In the genomic region with DNA sequence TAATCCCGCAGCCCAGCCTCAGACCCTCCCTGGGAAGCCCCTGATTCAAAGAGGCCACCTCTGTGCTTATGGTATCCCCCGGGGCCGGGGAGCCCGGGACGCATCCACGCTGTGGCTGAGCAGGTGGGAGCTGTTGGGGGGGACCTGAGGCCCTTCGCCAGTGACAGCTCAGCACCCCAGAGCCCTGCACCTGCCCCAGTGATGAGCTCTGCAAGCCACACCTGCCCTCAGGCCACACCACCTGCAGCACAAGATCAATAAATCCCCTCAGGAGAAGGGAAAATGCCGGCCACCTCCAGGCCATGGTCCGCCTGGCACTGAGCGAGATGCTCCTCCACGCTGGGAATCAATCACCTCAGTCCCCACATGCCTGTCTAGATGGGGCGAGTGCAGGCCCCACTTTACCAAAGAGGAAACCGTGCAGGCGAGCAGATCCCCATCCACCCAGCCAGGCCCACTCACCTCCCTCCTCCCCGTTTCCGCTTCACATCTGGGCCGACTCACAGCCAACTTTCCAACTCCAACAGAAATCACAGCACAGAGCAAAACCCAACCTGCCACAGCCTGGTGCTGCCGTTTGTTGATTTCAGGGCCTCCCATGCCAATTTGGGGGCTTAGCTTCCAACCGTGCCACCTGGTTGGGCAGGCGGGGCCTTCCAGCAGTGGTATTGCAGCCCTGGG, we compare ENCODE assay signal across 8 cellular contexts. TPM values are rescaled to one million over a fixed set of nuclear protein-coding genes. Genes with fewer than 3 reads are reported as not detected.
A peak's percentile ranks its signal among the peaks of the same experiment; 100 is the strongest.
DNase-seq lines count a peak whose midpoint lies in the region; ATAC-seq and TF ChIP-seq lines count a peak whose summit lies in the region.

No MANE protein-coding gene starts in this region.

- no peak overlapping the region for H2BK120ac ChIP-seq in trophoblast cell (ENCODE audit: insufficient read depth, low read length, poor library complexity)

- H3K9me3 ChIP-seq in colonic mucosa (no peaks in the 10 kb centered on the region), trophoblast cell (ENCODE audit: insufficient read depth, low read depth, low read length) (no peaks in the 10 kb centered on the region)

- intact Hi-C loops in colonic mucosa (cut with DNase I), result no loop called here

- no peak overlapping the region for H3K4ac ChIP-seq in trophoblast cell (ENCODE audit: low read depth, low read length)

- H3K4me3 ChIP-seq in colonic mucosa (peak overlapping the region; percentile 39), trophoblast cell (ENCODE audit: low read depth, low read length) (no peak overlapping the region)

- no peaks in the 10 kb centered on the region for H3K79me1 ChIP-seq in trophoblast cell (ENCODE audit: low read length)

- H3K4me1 ChIP-seq in colonic mucosa (no peaks in the 10 kb centered on the region), trophoblast cell (ENCODE audit: control insufficient read depth in 1 of 2, insufficient read depth in 2 of 2, low read length in 2 of 2) (peaks cover 0 to 3% of the 10 kb centered on the region in 2 experiments)

- TF ChIP-seq POLR2A in GM18951 (IDR thresholded peaks at IDR 0.05; ENCODE audit: extremely low read depth, insufficient read depth, insufficient read length), result peak; percentile 53

- ATAC-seq in HG02642 (IDR thresholded peaks at IDR 0.05; ENCODE audit: poor library complexity, unreplicated experiment), result no peak
- no peak for ATAC-seq in HG03139 (IDR thresholded peaks at IDR 0.05; ENCODE audit: unreplicated experiment)

- peak overlapping the region; percentile 82 for H3K27ac ChIP-seq in colonic mucosa
- no peak overlapping the region for H3K27ac ChIP-seq in trophoblast cell (ENCODE audit: low read depth, low read length)

- peaks cover 2% of the 10 kb centered on the region for H3K79me2 ChIP-seq in trophoblast cell (ENCODE audit: control insufficient read depth, insufficient read depth, low read length, poor library complexity)

- DNase-seq in T-helper 2 cell, result peak; percentile 34 to 91 (median 59)
- DNase-seq in colonic mucosa, result no peak
- peak; percentile 61 for DNase-seq in stimulated activated CD4-positive, alpha-beta T cell treated with anti-CD3 and anti-CD28 coated beads, Interleukin-4, amount 100 ng/mL, for 1 hour
- DNase-seq in trophoblast cell, result no peak
- DNase-seq in ecto neural progenitor cell (ENCODE audit: low spot score), result no peak

- H4K91ac ChIP-seq in trophoblast cell (ENCODE audit: low read depth, low read length), result no peak overlapping the region

- H2BK12ac ChIP-seq in trophoblast cell (ENCODE audit: low read length), result no peak overlapping the region

- H3K27me3 ChIP-seq in colonic mucosa (no peaks in the 10 kb centered on the region), trophoblast cell (ENCODE audit: insufficient read depth, low read length) (no peaks in the 10 kb centered on the region)

- H3K18ac ChIP-seq in trophoblast cell (ENCODE audit: low read length), result no peak overlapping the region

- H3K36me3 ChIP-seq in colonic mucosa, result peaks cover 14% of the 10 kb centered on the region
- H3K36me3 ChIP-seq in trophoblast cell (ENCODE audit: control insufficient read depth in 1 of 2, insufficient read depth in 2 of 2, low read length in 2 of 2), result peaks cover 38 to 49% of the 10 kb centered on the region in 2 experiments

- H3K9ac ChIP-seq in colonic mucosa (ENCODE audit: low read depth in 2 of 2, low read length in 2 of 2) (peak overlapping the region; percentile 48 to 60), trophoblast cell (ENCODE audit: low read length) (no peak overlapping the region)

- no peak overlapping the region for H2AFZ ChIP-seq in trophoblast cell (ENCODE audit: insufficient read depth, low read length, poor library complexity)

- H4K12ac ChIP-seq in trophoblast cell (ENCODE audit: low read depth, low read length), result no peak overlapping the region

- in situ Hi-C loops in GM18951 (cut with MboI; ENCODE audit: low sequenced_read_pairs, unreplicated experiment), result no loop called here

- no peak overlapping the region for H2AK5ac ChIP-seq in trophoblast cell (ENCODE audit: low read length)

- no peak overlapping the region for H2BK5ac ChIP-seq in trophoblast cell (ENCODE audit: low read depth, low read length, poor library complexity)

- H3K4me2 ChIP-seq in trophoblast cell (ENCODE audit: low read length), result no peak overlapping the region

- no peak overlapping the region for H3K14ac ChIP-seq in trophoblast cell (ENCODE audit: low read length)

- no peak overlapping the region for H4K8ac ChIP-seq in trophoblast cell (ENCODE audit: low read depth, low read length)

- H3K23ac ChIP-seq in trophoblast cell (ENCODE audit: low read length), result no peak overlapping the region

- no peak for TF ChIP-seq CTCF in colonic mucosa (IDR thresholded peaks at IDR 0.05)

- WGBS in trophoblast cell (ENCODE audit: extremely low coverage, insufficient coverage, insufficient read length), result no CpG with 5 or more reads among the region's 20 CpGs

RNA-seq across cellular contexts. Expression of gene MOB3A, which starts 12.8 kb away (rescaled TPM):
- total RNA-seq in colonic mucosa, result 10 to 100 TPM; 40.0 to 40.5 TPM
- polyA plus RNA-seq in trophoblast cell (2013), result 34.5 and 34.8 TPM in 2 replicates

RNA-seq across cellular contexts. Expression of gene IZUMO4, which starts 13.4 kb away (rescaled TPM):
- total RNA-seq in colonic mucosa, result 1 to 10 TPM; 2.1 to 4.5 TPM
- polyA plus RNA-seq in trophoblast cell (2013), result 1.2 and 1.5 TPM in 2 replicates

RNA-seq across cellular contexts. Expression of gene MKNK2, which starts 32.3 kb away (rescaled TPM):
- 100 to 1,000 TPM; 358 to 589 TPM for total RNA-seq in colonic mucosa
- 339 and 368 TPM in 2 replicates for polyA plus RNA-seq in trophoblast cell (2013)

Comparison
In these comparisons a context has a peak if more than half of its experiments do, and no peak if none do; other contexts are left out.
1. DNase-seq: peak in T-helper 2 cell (5 of 5) and stimulated activated CD4-positive, alpha-beta T cell treated with anti-CD3 and anti-CD28 coated beads, Interleukin-4, amount 100 ng/mL, for 1 hour (single experiment); none in colonic mucosa (single experiment), trophoblast cell (0 of 2) and ecto neural progenitor cell (single experiment).